9 cellular contexts compared by ENCODE assay signal in the genomic region with DNA sequence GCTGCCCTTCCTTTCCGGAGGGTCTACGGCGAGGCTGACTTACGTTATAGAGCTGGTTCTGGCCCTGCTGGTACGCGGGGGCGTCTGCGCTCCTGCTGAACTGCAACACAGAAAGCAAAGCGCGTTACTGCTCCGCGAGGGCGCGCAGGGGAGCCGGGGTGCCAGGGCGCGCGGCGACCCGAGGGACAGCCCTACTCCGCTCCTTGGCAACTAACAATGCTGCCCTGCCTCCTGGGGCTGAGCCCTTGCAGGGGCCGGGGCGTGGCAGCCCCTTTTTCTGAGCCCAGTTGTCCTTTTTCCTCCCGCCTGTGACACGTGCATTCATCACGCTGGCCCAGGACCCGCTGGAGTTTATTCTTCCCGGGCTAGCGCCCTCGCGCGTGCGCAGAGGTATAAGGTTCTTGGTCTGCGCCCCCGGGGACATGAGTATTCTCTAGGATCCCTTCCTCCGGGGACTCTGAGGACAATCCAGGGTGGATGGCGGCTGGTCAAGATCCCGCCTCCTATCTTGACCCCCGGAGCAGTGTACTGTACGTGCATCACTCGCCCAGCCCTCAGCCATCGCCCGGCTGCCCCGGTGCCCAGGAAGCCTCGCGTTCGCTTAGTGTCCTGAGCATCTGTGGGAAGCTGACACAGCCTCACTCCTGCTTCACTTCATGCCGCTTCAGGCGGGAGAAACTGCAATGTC.
A peak's percentile ranks its signal among the peaks of the same experiment; 100 is the strongest.
DNase-seq lines count a peak whose midpoint lies in the region; ATAC-seq and TF ChIP-seq lines count a peak whose summit lies in the region.
"Had no signal": no experiment of that assay in that cellular context is flagged by ENCODE, and none has a peak within 500 bp of the region (broad histone marks: within the 10 kb centered on the region; RNA-seq: fewer than 3 reads in every experiment).

No MANE protein-coding gene starts in this region.

- no peak for TF ChIP-seq CTCF in NB4 (IDR thresholded peaks at IDR 0.05; ENCODE audit: low read depth, low read length)

- H3K9me3 ChIP-seq in trophoblast cell (ENCODE audit: insufficient read depth, low read depth, low read length): peaks cover 5% of the 10 kb centered on the region

- H3K27ac ChIP-seq in trophoblast cell (ENCODE audit: low read depth, low read length): no peak overlapping the region

- no peak overlapping the region for H2BK5ac ChIP-seq in trophoblast cell (ENCODE audit: low read depth, low read length, poor library complexity)

- peak overlapping the region; percentile 57 for H3K4me3 Mint-ChIP-seq in activated naive CD8-positive, alpha-beta T cell treated with anti-CD3 and anti-CD28 coated beads for 36 hours

- DNase-seq in Right ventricle myocardium inferior (ENCODE audit: missing footprints) (peak; percentile 79), cardiac septum (ENCODE audit: low spot score) (no peak), NB4 (ENCODE audit: low read depth) (peak; percentile 54), left ventricle myocardium superior (peak; percentile 49), trophoblast cell (peak in 1 of 2 donors; percentile 50)
- DNase-seq in activated naive CD8-positive, alpha-beta T cell treated with anti-CD3 and anti-CD28 coated beads for 36 hours: peak; percentile 63

- H3K4me1 Mint-ChIP-seq in activated naive CD8-positive, alpha-beta T cell treated with anti-CD3 and anti-CD28 coated beads for 36 hours: peaks cover 72% of the 10 kb centered on the region

- H4K91ac ChIP-seq in trophoblast cell (ENCODE audit: low read depth, low read length): no peak overlapping the region

- no peak overlapping the region for H2BK12ac ChIP-seq in trophoblast cell (ENCODE audit: low read length)

- H3K27me3 Mint-ChIP-seq in activated naive CD8-positive, alpha-beta T cell treated with anti-CD3 and anti-CD28 coated beads for 36 hours: no peaks in the 10 kb centered on the region

- H3K4me3 ChIP-seq in NB4 (ENCODE audit: low read depth, low read length) (no peak overlapping the region), trophoblast cell (ENCODE audit: low read depth, low read length) (peak overlapping the region; percentile 34)

- H2BK120ac ChIP-seq in trophoblast cell (ENCODE audit: insufficient read depth, low read length, poor library complexity): no peak overlapping the region

- H3K79me2 ChIP-seq in trophoblast cell (ENCODE audit: control insufficient read depth, insufficient read depth, low read length, poor library complexity): no peaks in the 10 kb centered on the region

- no peaks in the 10 kb centered on the region for H3K9me3 Mint-ChIP-seq in activated naive CD8-positive, alpha-beta T cell treated with anti-CD3 and anti-CD28 coated beads for 36 hours

- H3K4me1 ChIP-seq in trophoblast cell (ENCODE audit: control insufficient read depth in 1 of 2, insufficient read depth in 2 of 2, low read length in 2 of 2): peaks cover 5 to 7% of the 10 kb centered on the region in 2 experiments

- H2AFZ ChIP-seq in trophoblast cell (ENCODE audit: insufficient read depth, low read length, poor library complexity): peak overlapping the region; percentile 50

- peaks cover 65% of the 10 kb centered on the region for H3K36me3 Mint-ChIP-seq in activated naive CD8-positive, alpha-beta T cell treated with anti-CD3 and anti-CD28 coated beads for 36 hours

- peak overlapping the region; percentile 67 for H3K27ac Mint-ChIP-seq in activated naive CD8-positive, alpha-beta T cell treated with anti-CD3 and anti-CD28 coated beads for 36 hours

- H3K23ac ChIP-seq in trophoblast cell (ENCODE audit: low read length): no peak overlapping the region

- H3K4ac ChIP-seq in trophoblast cell (ENCODE audit: low read depth, low read length): no peak overlapping the region

- peak overlapping the region; percentile 72 for H3K4me2 ChIP-seq in trophoblast cell (ENCODE audit: low read length)

- H3K79me1 ChIP-seq in trophoblast cell (ENCODE audit: low read length): no peaks in the 10 kb centered on the region

- no peak overlapping the region for H3K14ac ChIP-seq in trophoblast cell (ENCODE audit: low read length)

- no peaks in the 10 kb centered on the region for H3K36me3 ChIP-seq in trophoblast cell (ENCODE audit: control insufficient read depth in 1 of 2, insufficient read depth in 2 of 2, low read length in 2 of 2)

- ATAC-seq in Right ventricle myocardium inferior (no peak), left ventricle myocardium superior (peak; percentile 38), GM18870 (IDR thresholded peaks at IDR 0.05; ENCODE audit: unreplicated experiment) (no peak), HG03460 (IDR thresholded peaks at IDR 0.05; ENCODE audit: unreplicated experiment) (no peak)
- ATAC-seq: HCT116 had no signal

- no CpG with 5 or more reads among the region's 49 CpGs for WGBS in trophoblast cell (ENCODE audit: extremely low coverage, insufficient coverage, insufficient read length)

- H4K8ac ChIP-seq in trophoblast cell (ENCODE audit: low read depth, low read length): no peak overlapping the region

- H4K12ac ChIP-seq in trophoblast cell (ENCODE audit: low read depth, low read length): no peak overlapping the region

- H3K18ac ChIP-seq in trophoblast cell (ENCODE audit: low read length): no peak overlapping the region

- TF ChIP-seq POLR2A in NB4 (IDR thresholded peaks at IDR 0.05; ENCODE audit: extremely low read depth, insufficient read length): no peak

- intact Hi-C loops in Right ventricle myocardium inferior (cut with DNase I) (no loop called here), cardiac septum (cut with DNase I) (no loop called here), left ventricle myocardium superior (cut with micrococcal nuclease) (no loop called here)

- no peak overlapping the region for H3K9ac ChIP-seq in trophoblast cell (ENCODE audit: low read length)

- H3K27me3 ChIP-seq in trophoblast cell (ENCODE audit: insufficient read depth, low read length): peaks cover 5% of the 10 kb centered on the region

- H2AK5ac ChIP-seq in trophoblast cell (ENCODE audit: low read length): no peak overlapping the region
